1 cellular context compared by ENCODE assay signal in genomic region chr2:98617149-98617548, GRCh38.
TF ChIP-seq lines count a peak whose summit lies in the region.

No MANE protein-coding gene starts in this region.

TF ChIP-seq in endothelial cell of umbilical vein, 7 proteins besides CTCF, POLR2A, EP300 and RAD21:
- no peak for TF ChIP-seq FOS (IDR thresholded peaks at IDR 0.05; ENCODE audit: borderline replicate concordance, insufficient read depth, low read length)
- TF ChIP-seq POLR2AphosphoS5 (IDR thresholded peaks at IDR 0.05; ENCODE audit: insufficient read depth, low read depth, low read length): peak; percentile 5
- no peak for TF ChIP-seq GATA2 (IDR thresholded peaks at IDR 0.05; ENCODE audit: insufficient read depth, insufficient read length, low read depth, low read length)
- no peak for TF ChIP-seq MAX (IDR thresholded peaks at IDR 0.05; ENCODE audit: insufficient read depth, insufficient read length)
- no peak for TF ChIP-seq MYC (IDR thresholded peaks at IDR 0.05; ENCODE audit: low read depth, low read length)
